22 cellular contexts compared by ENCODE assay signal in the genomic region with DNA sequence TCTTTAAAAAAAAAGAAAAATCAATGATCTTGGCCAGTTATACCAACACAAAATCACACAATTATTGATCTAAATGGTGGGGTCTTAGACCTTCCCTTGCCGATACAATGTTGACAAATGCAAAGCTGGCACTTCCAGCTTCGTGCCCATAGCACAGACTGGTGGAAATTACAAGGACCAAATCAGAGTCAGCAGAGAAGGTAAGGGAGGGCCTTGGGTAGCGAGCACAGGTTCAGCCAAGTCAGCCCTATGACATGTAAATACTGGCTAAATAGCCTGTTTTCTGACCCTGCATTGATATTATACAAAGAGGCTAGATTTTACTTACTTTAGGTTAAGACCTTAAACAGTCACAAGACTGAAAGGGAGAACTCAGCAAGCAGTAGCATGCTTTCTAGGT. TPM values are rescaled to one million over a fixed set of nuclear protein-coding genes. Genes with fewer than 3 reads are reported as not detected.
DNase-seq lines count a peak whose midpoint lies in the region; ATAC-seq and FAIRE-seq lines count a peak whose summit lies in the region.
"Had no signal": no experiment of that assay in that cellular context is flagged by ENCODE, and none has a peak within 500 bp of the region (broad histone marks: within the 10 kb centered on the region; RNA-seq: fewer than 3 reads in every experiment).

No MANE protein-coding gene starts in this region.

- in situ Hi-C loops in ACHN (cut with HindIII; ENCODE audit: low pct_ligation_motif_present, low pct_unique_long_range_greater_than_20kb, low sequenced_read_pairs): no loop called here

- no peak overlapping the region for H3K4me3 Mint-ChIP-seq in activated CD4-positive, alpha-beta T cell treated with anti-CD3 and anti-CD28 coated beads, Interleukin-2, amount 10 ng/mL, durations not matched to agents 7 days and 5 days
- H3K4me3 Mint-ChIP-seq: endodermal cell; H9; stimulated activated naive CD8-positive, alpha-beta T cell treated with anti-CD3 and anti-CD28 coated beads, Interleukin-15, Interleukin-2, amounts not matched to agents 100 ng/mL and 50 ng/mL, for 24 hours; T-helper 2 cell treated with Interferon-gamma antibody and Interleukin-4, amounts not matched to agents 5 μg/mL and 100 μg/mL, for 36 hours had no signal

- CTCF ChIA-PET in activated CD4-positive, alpha-beta T cell treated with anti-CD3 and anti-CD28 coated beads, Interleukin-2, amount 10 ng/mL, durations not matched to agents 7 days and 5 days (lab: Charles Lee): no interaction called here

- DNase-seq in ACHN: peak; percentile 8
- DNase-seq in kidney tubule cell (ENCODE audit: low spot score): peak; percentile 19
- no peak for DNase-seq in hepatic stellate cell (ENCODE audit: low spot score)
- no peak for DNase-seq in right cardiac atrium
- no peak for DNase-seq in activated CD4-positive, alpha-beta T cell treated with anti-CD3 and anti-CD28 coated beads, Interleukin-2, amount 10 ng/mL, durations not matched to agents 7 days and 5 days
- DNase-seq in frontal cortex (ENCODE audit: low spot score in 2 of 2): no peak
- DNase-seq: activated CD4-positive, CD25-positive, alpha-beta regulatory T cell treated with anti-CD3 and anti-CD28 coated beads, Interleukin-2, amount 50 U/mL, for 72 hours; activated naive CD4-positive, alpha-beta T cell treated with Interleukin-2 at 50 U/mL for 16 hours; endodermal cell; H9; midbrain; MM.1S; NCI-H1694; NCI-H446; upper lobe of right lung had no signal

- H3K36me3 Mint-ChIP-seq in activated CD4-positive, alpha-beta T cell treated with anti-CD3 and anti-CD28 coated beads, Interleukin-2, amount 10 ng/mL, durations not matched to agents 7 days and 5 days (ENCODE audit: low read depth): no peaks in the 10 kb centered on the region

- H3K27me3 ChIP-seq in right cardiac atrium (ENCODE audit: control insufficient read depth, insufficient read depth): no peaks in the 10 kb centered on the region
- H3K27me3 ChIP-seq: right atrium auricular region, SJCRH30, upper lobe of right lung had no signal

- intact Hi-C loops in right cardiac atrium (cut with DNase I): no loop called here

- ATAC-seq in GM19438 (IDR thresholded peaks at IDR 0.05; ENCODE audit: low read depth, unreplicated experiment) (peak; percentile 24), HG03354 (IDR thresholded peaks at IDR 0.05; ENCODE audit: poor library complexity, severe bottlenecking, unreplicated experiment) (peak; percentile 22), right cardiac atrium (no peak)

- no peaks in the 10 kb centered on the region for H3K4me1 ChIP-seq in right cardiac atrium (ENCODE audit: control insufficient read depth, insufficient read depth, low read length)
- H3K4me1 ChIP-seq: right atrium auricular region, upper lobe of right lung had no signal

- WGBS in right cardiac atrium: 87% methylated on average over 3 of the region's 3 CpGs

- H3K9me3 ChIP-seq in right cardiac atrium (ENCODE audit: control insufficient read depth, low read length): no peaks in the 10 kb centered on the region
- H3K9me3 ChIP-seq: right atrium auricular region, SJCRH30, upper lobe of right lung had no signal

- H3K4me1 Mint-ChIP-seq in activated CD4-positive, alpha-beta T cell treated with anti-CD3 and anti-CD28 coated beads, Interleukin-2, amount 10 ng/mL, durations not matched to agents 7 days and 5 days: no peaks in the 10 kb centered on the region
- H3K4me1 Mint-ChIP-seq: H9 had no signal

- no peak overlapping the region for H3K4me3 ChIP-seq in right cardiac atrium (ENCODE audit: low read length)
- H3K4me3 ChIP-seq: right atrium auricular region, SJCRH30, upper lobe of right lung had no signal

- H3K27me3 Mint-ChIP-seq in activated CD4-positive, alpha-beta T cell treated with anti-CD3 and anti-CD28 coated beads, Interleukin-2, amount 10 ng/mL, durations not matched to agents 7 days and 5 days: no peaks in the 10 kb centered on the region
- H3K27me3 Mint-ChIP-seq: stimulated activated naive CD8-positive, alpha-beta T cell treated with anti-CD3 and anti-CD28 coated beads, Interleukin-15, Interleukin-2, amounts not matched to agents 100 ng/mL and 50 ng/mL, for 24 hours had no signal

- H3K27ac Mint-ChIP-seq in activated CD4-positive, alpha-beta T cell treated with anti-CD3 and anti-CD28 coated beads, Interleukin-2, amount 10 ng/mL, durations not matched to agents 7 days and 5 days: no peak overlapping the region
- H3K27ac Mint-ChIP-seq: endodermal cell; stimulated activated naive CD8-positive, alpha-beta T cell treated with anti-CD3 and anti-CD28 coated beads, Interleukin-15, Interleukin-2, amounts not matched to agents 100 ng/mL and 50 ng/mL, for 24 hours; T-helper 2 cell treated with Interferon-gamma antibody and Interleukin-4, amounts not matched to agents 5 μg/mL and 100 μg/mL, for 36 hours had no signal

- no peak overlapping the region for H3K27ac ChIP-seq in right cardiac atrium (ENCODE audit: low read length)
- H3K27ac ChIP-seq: right atrium auricular region, SJCRH30, upper lobe of right lung had no signal

- POLR2A ChIA-PET in activated CD4-positive, alpha-beta T cell treated with anti-CD3 and anti-CD28 coated beads, Interleukin-2, amount 10 ng/mL, durations not matched to agents 7 days and 5 days (lab: Charles Lee): no interaction called here

- FAIRE-seq in frontal cortex (lab: Jason Lieb, UNC): no peak
- FAIRE-seq: astrocyte had no signal

- no peaks in the 10 kb centered on the region for H3K9me3 Mint-ChIP-seq in activated CD4-positive, alpha-beta T cell treated with anti-CD3 and anti-CD28 coated beads, Interleukin-2, amount 10 ng/mL, durations not matched to agents 7 days and 5 days
- H3K9me3 Mint-ChIP-seq: endodermal cell; H9; stimulated activated naive CD8-positive, alpha-beta T cell treated with anti-CD3 and anti-CD28 coated beads, Interleukin-15, Interleukin-2, amounts not matched to agents 100 ng/mL and 50 ng/mL, for 24 hours; T-helper 2 cell treated with Interferon-gamma antibody and Interleukin-4, amounts not matched to agents 5 μg/mL and 100 μg/mL, for 36 hours had no signal

RNA-seq across cellular contexts. Expression of a gene that starts 30.3 kb away (rescaled TPM):
- 1 to 10 TPM; 6.6 to 8.8 (median 7.8) TPM for total RNA-seq in right cardiac atrium
- polyA plus RNA-seq in right cardiac atrium: 3.2 TPM
- 10 to 100 TPM; 17.5 to 20.7 TPM for total RNA-seq in activated CD4-positive, alpha-beta T cell treated with anti-CD3 and anti-CD28 coated beads, Interleukin-2, amount 10 ng/mL, durations not matched to agents 7 days and 5 days
- total RNA-seq in frontal cortex: 46.5 TPM

RNA-seq across cellular contexts. Expression of a gene that starts 55.9 kb away (rescaled TPM):
- total RNA-seq in right cardiac atrium: 1 to 10 TPM; 7.5 to 9.1 (median 7.9) TPM
- 5.4 TPM for polyA plus RNA-seq in right cardiac atrium
- 10 to 100 TPM; 20.0 to 23.0 TPM for total RNA-seq in activated CD4-positive, alpha-beta T cell treated with anti-CD3 and anti-CD28 coated beads, Interleukin-2, amount 10 ng/mL, durations not matched to agents 7 days and 5 days
- 36.7 TPM for total RNA-seq in frontal cortex

Comparison
In these comparisons a context has a peak if more than half of its experiments do, and no peak if none do; other contexts are left out.
1. DNase-seq: peak in ACHN (single experiment) and kidney tubule cell (single experiment); none in hepatic stellate cell (single experiment), right cardiac atrium (0 of 3), activated CD4-positive, alpha-beta T cell treated with anti-CD3 and anti-CD28 coated beads, Interleukin-2, amount 10 ng/mL, durations not matched to agents 7 days and 5 days (single experiment) and frontal cortex (0 of 2).
2. ATAC-seq: peak in GM19438 (single experiment) and HG03354 (single experiment); none in right cardiac atrium (0 of 2).